10 cellular contexts compared by ENCODE assay signal in genomic region chr3:165642761-165643432, GRCh38.
A peak's percentile ranks its signal among the peaks of the same experiment; 100 is the strongest.
DNase-seq lines count a peak whose midpoint lies in the region; ATAC-seq and TF ChIP-seq lines count a peak whose summit lies in the region.
"Had no signal": no experiment of that assay in that cellular context is flagged by ENCODE, and none has a peak within 500 bp of the region (broad histone marks: within the 10 kb centered on the region; RNA-seq: fewer than 3 reads in every experiment).

No MANE protein-coding gene starts in this region.

- TF ChIP-seq POLR2A in transverse colon (IDR thresholded peaks at IDR 0.05), result no peak

- H3K36me3 Mint-ChIP-seq in CD8-positive, alpha-beta memory T cell, result no peaks in the 10 kb centered on the region
- H3K36me3 Mint-ChIP-seq in CD14-positive monocyte, result no peaks in the 10 kb centered on the region
- H3K36me3 Mint-ChIP-seq: IgD-negative memory B cell had no signal

- intact Hi-C loops in left cardiac atrium (cut with DNase I) (no loop called here), transverse colon (cut with DNase I; ENCODE audit: low total_unique reads) (no loop called here), CD14-positive monocyte (cut with micrococcal nuclease) (no loop called here)

- no peak overlapping the region for H3K4me3 Mint-ChIP-seq in CD8-positive, alpha-beta memory T cell
- no peak overlapping the region for H3K4me3 Mint-ChIP-seq in CD14-positive monocyte
- H3K4me3 Mint-ChIP-seq: B cell, IgD-negative memory B cell had no signal

- TF ChIP-seq EP300 in transverse colon (IDR thresholded peaks at IDR 0.05; ENCODE audit: low read depth), result no peak

- ATAC-seq in left cardiac atrium (peak; percentile 71 to 96), GM21825 (IDR thresholded peaks at IDR 0.05; ENCODE audit: unreplicated experiment) (no peak)

- WGBS in transverse colon (ENCODE audit: low coverage in 1 of 2), 2 donors, result 48 to 51% methylated on average over 4 of the region's 4 CpGs

- POLR2A ChIA-PET in CD8-positive, alpha-beta memory T cell (lab: Charles Lee), result no interaction called here

- peaks cover 0 to 30% (median 2%) of the 10 kb centered on the region in 5 donors for H3K9me3 Mint-ChIP-seq in CD8-positive, alpha-beta memory T cell
- peaks cover 0 to 6% (median 2%) of the 10 kb centered on the region in 7 donors for H3K9me3 Mint-ChIP-seq in CD14-positive monocyte

- no peak for TF ChIP-seq CTCF in transverse colon (IDR thresholded peaks at IDR 0.05)
- no peak for TF ChIP-seq CTCF in CD14-positive monocyte (IDR thresholded peaks at IDR 0.05)

- no peaks in the 10 kb centered on the region for H3K4me1 Mint-ChIP-seq in CD8-positive, alpha-beta memory T cell
- no peaks in the 10 kb centered on the region for H3K4me1 Mint-ChIP-seq in CD14-positive monocyte
- H3K4me1 Mint-ChIP-seq: B cell, IgD-negative memory B cell had no signal

- H3K4me1 ChIP-seq in transverse colon, result peaks cover 0 to 17% (median 9%) of the 10 kb centered on the region in 4 donors
- H3K4me1 ChIP-seq in CD8-positive, alpha-beta memory T cell (ENCODE audit: insufficient read depth, low read length), result no peaks in the 10 kb centered on the region

- H3K9me3 ChIP-seq in transverse colon, result no peaks in the 10 kb centered on the region
- peaks cover 4% of the 10 kb centered on the region for H3K9me3 ChIP-seq in CD8-positive, alpha-beta memory T cell (ENCODE audit: low read length)

- in situ Hi-C loops in transverse colon (cut with MboI; ENCODE audit: low pct_ligation_motif_present in 1 of 4, low pct_unique_long_range_greater_than_20kb in 1 of 4, low sequenced_read_pairs in 3 of 4), result no loop called here

- DNase-seq in NCI-H1436 (lab: John Stamatoyannopoulos, UW) (peak; percentile 45), NCI-H1436 treated with DMSO at 0.1 percent for 48 hours (lab: John Stamatoyannopoulos, UW) (no peak), SW 1271 (lab: John Stamatoyannopoulos, UW) (peak; percentile 77 to 97), left cardiac atrium (peak; percentile 25), transverse colon (peak; percentile 48), CD14-positive monocyte (ENCODE audit: low spot score) (no peak)
- no peak for DNase-seq in CD8-positive, alpha-beta memory T cell

- H3K27me3 Mint-ChIP-seq in CD8-positive, alpha-beta memory T cell, result no peaks in the 10 kb centered on the region
- H3K27me3 Mint-ChIP-seq in CD14-positive monocyte (ENCODE audit: low read depth in 3 of 3), result no peaks in the 10 kb centered on the region
- H3K27me3 Mint-ChIP-seq: B cell, IgD-negative memory B cell had no signal

- H3K36me3 ChIP-seq in transverse colon, result no peaks in the 10 kb centered on the region
- no peaks in the 10 kb centered on the region for H3K36me3 ChIP-seq in CD8-positive, alpha-beta memory T cell (ENCODE audit: insufficient read depth, low read length)

- no peaks in the 10 kb centered on the region for H3K27me3 ChIP-seq in transverse colon
- H3K27me3 ChIP-seq in CD8-positive, alpha-beta memory T cell (ENCODE audit: insufficient read depth, low read length, poor library complexity, severe bottlenecking), result no peaks in the 10 kb centered on the region

- no peak overlapping the region for H3K27ac Mint-ChIP-seq in CD8-positive, alpha-beta memory T cell
- H3K27ac Mint-ChIP-seq in CD14-positive monocyte, result no peak overlapping the region
- H3K27ac Mint-ChIP-seq: B cell, IgD-negative memory B cell had no signal

- CTCF ChIA-PET in CD8-positive, alpha-beta memory T cell (lab: Charles Lee), result no interaction called here

- H3K4me3 ChIP-seq in transverse colon, result no peak overlapping the region
- no peak overlapping the region for H3K4me3 ChIP-seq in CD8-positive, alpha-beta memory T cell (ENCODE audit: low read length)

- H3K27ac ChIP-seq in transverse colon, result peak overlapping the region; percentile 39 to 65 (median 58)
- H3K27ac ChIP-seq in CD8-positive, alpha-beta memory T cell (ENCODE audit: low read depth, low read length), result no peak overlapping the region

Comparison
In these comparisons a context has a peak if more than half of its experiments do, and no peak if none do; other contexts are left out.
1. DNase-seq: peak in NCI-H1436 (single experiment), SW 1271 (2 of 2), left cardiac atrium (single experiment) and transverse colon (single experiment); none in NCI-H1436 treated with DMSO at 0.1 percent for 48 hours (single experiment), CD8-positive, alpha-beta memory T cell (0 of 5) and CD14-positive monocyte (single experiment).